Comparison of ENCODE assay signal across 8 cellular contexts in genomic region chr15:60454824-60455223, GRCh38.
"Had no signal": no experiment of that assay in that cellular context is flagged by ENCODE, and none has a peak within 500 bp of the region (broad histone marks: within the 10 kb centered on the region; RNA-seq: fewer than 3 reads in every experiment).

No MANE protein-coding gene starts in this region.

- DNase-seq: GM23248, GOT3, H7, IMR-90 had no signal

- H3K9me3 ChIP-seq: HAP-1 had no signal

- H3K4me3 ChIP-seq: GM23248, HAP-1, K562 had no signal

- ATAC-seq: HCT116, K562 had no signal

- H3K27ac ChIP-seq: GM23248 had no signal

- FAIRE-seq: HTR-8/SVneo, K562 had no signal
